2 cellular contexts compared by ENCODE assay signal in genomic region chr17:3904486-3904885, GRCh38.
A peak's percentile ranks its signal among the peaks of the same experiment; 100 is the strongest.
TF ChIP-seq lines count a peak whose summit lies in the region.

No MANE protein-coding gene starts in this region.

TF ChIP-seq in HEK293, 187 proteins besides CTCF, POLR2A, EP300 and RAD21:
- TF ChIP-seq GLIS2 (tag by site-specific recombination; IDR thresholded peaks at IDR 0.05) (0 out of 2 replicates have a peak, but pooled peaks have one; percentile 24), SCRT2 (tag by site-specific recombination; IDR thresholded peaks at IDR 0.05) (no peak)

TF ChIP-seq in K562, 482 proteins besides CTCF, POLR2A, EP300 and RAD21:
- peak; percentile 56 for TF ChIP-seq POLR2G (IDR thresholded peaks at IDR 0.05; ENCODE audit: low read depth, low read length)
- no peak for TF ChIP-seq PRPF4 (IDR thresholded peaks at IDR 0.05; ENCODE audit: insufficient read depth, low read depth, low read length, poor library complexity, severe bottlenecking)
TF ChIP-seq in K562: peak in this region for 1.
